In the genomic region with DNA sequence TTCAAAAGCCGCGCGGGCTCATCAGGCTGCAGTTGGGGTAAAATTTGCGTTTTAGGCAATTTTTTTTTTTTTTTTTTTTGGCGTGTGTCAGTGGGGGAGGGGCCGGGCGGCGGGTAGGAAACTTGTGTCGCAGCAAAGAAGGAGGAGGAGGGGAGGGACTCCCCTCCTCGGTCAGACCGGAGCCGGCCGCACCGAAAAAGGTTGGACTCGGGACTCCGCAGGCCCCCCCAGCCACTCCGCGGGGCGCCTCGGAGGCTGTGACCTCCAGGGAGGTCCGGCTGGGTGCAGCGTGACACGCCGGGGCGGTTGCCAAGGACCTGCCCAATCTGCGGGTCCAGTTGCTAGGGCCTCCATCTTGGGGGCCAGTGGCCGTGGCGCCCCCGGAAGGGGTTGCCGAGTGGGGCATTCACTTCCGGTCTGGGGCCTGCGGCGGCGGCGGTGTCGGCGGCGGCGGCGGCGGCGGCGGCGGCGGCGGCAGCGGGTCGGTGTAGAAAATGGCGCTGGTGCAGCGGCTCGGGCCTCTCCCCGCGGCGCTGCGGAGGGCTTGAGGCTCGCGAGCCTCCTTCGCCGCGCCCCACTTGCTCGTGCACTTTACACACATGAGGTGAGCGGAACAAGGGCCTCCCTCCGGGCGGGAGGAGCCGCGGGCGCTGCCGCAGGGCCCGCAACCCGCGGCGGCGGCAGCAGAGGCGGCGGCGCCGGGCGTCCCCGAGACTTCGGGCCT, we compare ENCODE assay signal across 8 cellular contexts. TPM values are rescaled to one million over a fixed set of nuclear protein-coding genes. Genes with fewer than 3 reads are reported as not detected.
DNase-seq lines count a peak whose midpoint lies in the region; ATAC-seq and TF ChIP-seq lines count a peak whose summit lies in the region.

A gene (plus strand): TSS at position 409 of the 724 bp plus-strand sequence. CDS start 191 bp downstream, at position 600.

- no peak within 1 kb of the TSS for H2AK5ac ChIP-seq in trophoblast cell (ENCODE audit: low read length)

- no peak within 1 kb of the TSS for H2BK12ac ChIP-seq in trophoblast cell (ENCODE audit: low read length)

- H3K4me1 Mint-ChIP-seq in activated naive CD8-positive, alpha-beta T cell treated with anti-CD3 and anti-CD28 coated beads, Interleukin-2, amount 50 U/mL, for 24 hours, result peaks cover 46% of the 10 kb centered on the region

- CTCF ChIA-PET in GM10248 (lab: Yijun Ruan, JAX), result no interaction called here

- no peaks in the 10 kb centered on the region for H3K9me3 ChIP-seq in cardiac muscle cell (ENCODE audit: low read depth)
- H3K9me3 ChIP-seq in trophoblast cell (ENCODE audit: insufficient read depth, low read depth, low read length), result no peaks in the 10 kb centered on the region
- no peaks in the 10 kb centered on the region for H3K9me3 ChIP-seq in tibial nerve

- H3K27me3 ChIP-seq in cardiac muscle cell (no peaks in the 10 kb centered on the region), trophoblast cell (ENCODE audit: insufficient read depth, low read length) (no peaks in the 10 kb centered on the region), tibial nerve (no peaks in the 10 kb centered on the region)

- peak within 1 kb of the TSS; percentile 83 for H4K8ac ChIP-seq in trophoblast cell (ENCODE audit: low read depth, low read length)

- H3K4me1 ChIP-seq in cardiac muscle cell (ENCODE audit: low read depth), result peaks cover 26% of the 10 kb centered on the region
- H3K4me1 ChIP-seq in trophoblast cell (ENCODE audit: control insufficient read depth in 1 of 2, insufficient read depth in 2 of 2, low read length in 2 of 2), result peaks cover 0 to 4% of the 10 kb centered on the region in 2 experiments
- peaks cover 0 to 43% (median 26%) of the 10 kb centered on the region in 4 donors for H3K4me1 ChIP-seq in tibial nerve

- H3K23ac ChIP-seq in trophoblast cell (ENCODE audit: low read length), result no peak within 1 kb of the TSS

- no peaks in the 10 kb centered on the region for H3K9me3 Mint-ChIP-seq in activated naive CD8-positive, alpha-beta T cell treated with anti-CD3 and anti-CD28 coated beads, Interleukin-2, amount 50 U/mL, for 24 hours

- DNase-seq in GM10248 (ENCODE audit: extremely low spot score) (peak; percentile 96), HFF-Myc (ENCODE audit: extremely low read depth, low read depth) (peak; percentile 54), NB4 (ENCODE audit: low read depth) (peak; percentile 88), SW480 (ENCODE audit: low spot score) (peak; percentile 83), cardiac muscle cell (ENCODE audit: low read depth in 1 of 2, low spot score in 1 of 2) (peak; percentile 93 to 94), trophoblast cell (peak; percentile 60 to 81), tibial nerve (ENCODE audit: low spot score in 2 of 2) (peak; percentile 70 to 76)
- peak; percentile 88 for DNase-seq in activated naive CD8-positive, alpha-beta T cell treated with anti-CD3 and anti-CD28 coated beads, Interleukin-2, amount 50 U/mL, for 24 hours

- TF ChIP-seq CTCF in GM10248 (IDR thresholded peaks at IDR 0.05; ENCODE audit: control extremely low read depth, extremely low read depth, low read depth, missing control alignments) (no peak), HFF-Myc (IDR thresholded peaks at IDR 0.05; ENCODE audit: low read depth, low read length, missing control alignments) (no peak), NB4 (IDR thresholded peaks at IDR 0.05; ENCODE audit: low read depth, low read length) (no peak), cardiac muscle cell (IDR thresholded peaks at IDR 0.05; ENCODE audit: low read depth, low read length) (no peak), tibial nerve (IDR thresholded peaks at IDR 0.05) (peak in 1 of 5 experiments; percentile 14)

- peak within 1 kb of the TSS; percentile 74 for H2BK5ac ChIP-seq in trophoblast cell (ENCODE audit: low read depth, low read length, poor library complexity)

- peak within 1 kb of the TSS; percentile 79 for H3K4me2 ChIP-seq in trophoblast cell (ENCODE audit: low read length)

- POLR2A ChIA-PET in GM10248 (lab: Yijun Ruan, JAX), result no interaction called here

- H3K27me3 Mint-ChIP-seq in activated naive CD8-positive, alpha-beta T cell treated with anti-CD3 and anti-CD28 coated beads, Interleukin-2, amount 50 U/mL, for 24 hours, result peaks cover 2% of the 10 kb centered on the region

- H3K79me2 ChIP-seq in trophoblast cell (ENCODE audit: control insufficient read depth, insufficient read depth, low read length, poor library complexity), result peaks cover 4% of the 10 kb centered on the region

- WGBS in trophoblast cell (ENCODE audit: extremely low coverage, insufficient coverage, insufficient read length), result no CpG with 5 or more reads among the region's 80 CpGs
- WGBS in tibial nerve, 2 donors, result 0 to 1% methylated on average over 50 to 78 of the region's 80 CpGs

- H4K91ac ChIP-seq in trophoblast cell (ENCODE audit: low read depth, low read length), result peak within 1 kb of the TSS; percentile 91

- TF ChIP-seq POLR2A in NB4 (IDR thresholded peaks at IDR 0.05; ENCODE audit: extremely low read depth, insufficient read length) (peak; percentile 44), tibial nerve (IDR thresholded peaks at IDR 0.05) (peak; percentile 57 to 83)

- peak within 1 kb of the TSS; percentile 96 for H3K18ac ChIP-seq in trophoblast cell (ENCODE audit: low read length)

- H3K4me3 Mint-ChIP-seq in activated naive CD8-positive, alpha-beta T cell treated with anti-CD3 and anti-CD28 coated beads, Interleukin-2, amount 50 U/mL, for 24 hours, result peak within 1 kb of the TSS; percentile 95

- peak within 1 kb of the TSS; percentile 99 for H2AFZ ChIP-seq in trophoblast cell (ENCODE audit: insufficient read depth, low read length, poor library complexity)

- peak; percentile 23 to 89 for TF ChIP-seq EP300 in tibial nerve (IDR thresholded peaks at IDR 0.05)

- peak within 1 kb of the TSS; percentile 88 for H4K12ac ChIP-seq in trophoblast cell (ENCODE audit: low read depth, low read length)

- peak within 1 kb of the TSS; percentile 91 for H2BK120ac ChIP-seq in trophoblast cell (ENCODE audit: insufficient read depth, low read length, poor library complexity)

- peak within 1 kb of the TSS; percentile 81 for H3K4ac ChIP-seq in trophoblast cell (ENCODE audit: low read depth, low read length)

- peak within 1 kb of the TSS; percentile 84 for H3K4me3 ChIP-seq in HFF-Myc (replicated peaks; ENCODE audit: low read depth, low read length)
- H3K4me3 ChIP-seq in NB4 (ENCODE audit: low read depth, low read length), result peak within 1 kb of the TSS; percentile 75
- H3K4me3 ChIP-seq in cardiac muscle cell, result peak within 1 kb of the TSS; percentile 100
- H3K4me3 ChIP-seq in trophoblast cell (ENCODE audit: low read depth, low read length), result peak within 1 kb of the TSS; percentile 83
- peak within 1 kb of the TSS; percentile 83 to 93 (median 88) for H3K4me3 ChIP-seq in tibial nerve

- H3K36me3 ChIP-seq in cardiac muscle cell (no peaks in the 10 kb centered on the region), trophoblast cell (ENCODE audit: control insufficient read depth in 1 of 2, insufficient read depth in 2 of 2, low read length in 2 of 2) (peaks cover 8 to 11% of the 10 kb centered on the region in 2 experiments), tibial nerve (peaks cover 0 to 13% (median 4%) of the 10 kb centered on the region in 3 donors)

- peak; percentile 89 for ATAC-seq in activated naive CD8-positive, alpha-beta T cell treated with anti-CD3 and anti-CD28 coated beads, Interleukin-2, amount 50 U/mL, for 24 hours

- H3K27ac ChIP-seq in cardiac muscle cell (peak within 1 kb of the TSS; percentile 99), trophoblast cell (ENCODE audit: low read depth, low read length) (peak within 1 kb of the TSS; percentile 89), tibial nerve (peak within 1 kb of the TSS; percentile 86 to 98 (median 96))

- peaks cover 33% of the 10 kb centered on the region for H3K36me3 Mint-ChIP-seq in activated naive CD8-positive, alpha-beta T cell treated with anti-CD3 and anti-CD28 coated beads, Interleukin-2, amount 50 U/mL, for 24 hours (ENCODE audit: low read depth)

- H3K79me1 ChIP-seq in trophoblast cell (ENCODE audit: low read length), result peaks cover 9% of the 10 kb centered on the region

- peak within 1 kb of the TSS; percentile 75 for H3K9ac ChIP-seq in trophoblast cell (ENCODE audit: low read length)

- peak within 1 kb of the TSS; percentile 96 for H3K27ac Mint-ChIP-seq in activated naive CD8-positive, alpha-beta T cell treated with anti-CD3 and anti-CD28 coated beads, Interleukin-2, amount 50 U/mL, for 24 hours

- H3K14ac ChIP-seq in trophoblast cell (ENCODE audit: low read length), result peak within 1 kb of the TSS; percentile 94

RNA-seq across cellular contexts. Expression of the gene that starts here (rescaled TPM):
- total RNA-seq in cardiac muscle cell (20.2 and 33.1 TPM in 2 replicates), tibial nerve (10 to 100 TPM; 47.7 to 74.5 (median 59.6) TPM)
- 24.5 and 33.7 TPM in 2 replicates for polyA plus RNA-seq in cardiac muscle cell
- 19.9 and 21.5 TPM in 2 replicates for polyA plus RNA-seq in trophoblast cell (2013)

Comparison
In these comparisons a context has a peak if more than half of its experiments do, and no peak if none do; other contexts are left out.
1. Peak in every context shown above with its lines: DNase-seq, ATAC-seq, H3K4me3 ChIP-seq and H3K27ac ChIP-seq.